19 cellular contexts compared by ENCODE assay signal in the genomic region with DNA sequence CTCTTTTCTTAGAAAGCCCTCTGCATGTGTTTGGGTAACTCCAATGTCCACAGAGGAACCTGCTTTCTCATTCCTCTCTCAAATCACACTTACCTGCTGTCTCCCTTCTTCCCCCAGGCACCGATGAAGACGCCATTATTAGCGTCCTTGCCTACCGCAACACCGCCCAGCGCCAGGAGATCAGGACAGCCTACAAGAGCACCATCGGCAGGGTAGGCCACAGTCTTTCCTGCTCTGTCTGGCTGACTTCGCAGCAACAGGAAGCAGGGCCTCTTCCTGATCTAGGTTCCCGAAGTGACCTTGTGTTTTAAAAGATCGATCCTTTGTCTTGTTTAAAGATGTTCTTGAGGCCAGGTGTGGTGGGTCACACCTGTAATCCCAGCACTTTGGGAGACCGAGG. TPM values are rescaled to one million over a fixed set of nuclear protein-coding genes. Genes with fewer than 3 reads are reported as not detected.
DNase-seq lines count a peak whose midpoint lies in the region; ATAC-seq and TF ChIP-seq lines count a peak whose summit lies in the region.
"Had no signal": no experiment of that assay in that cellular context is flagged by ENCODE, and none has a peak within 500 bp of the region (broad histone marks: within the 10 kb centered on the region; RNA-seq: fewer than 3 reads in every experiment).

No MANE protein-coding gene starts in this region.

- no peak overlapping the region for H3K4me2 ChIP-seq in H9 (ENCODE audit: insufficient read depth, insufficient read length, low read length)

- no peak overlapping the region for H3K23ac ChIP-seq in H9 (ENCODE audit: insufficient read length, low read depth, low read length)

- H4K5ac ChIP-seq in H9 (ENCODE audit: insufficient read length, low read depth, low read length): no peak overlapping the region

- no peaks in the 10 kb centered on the region for H3K79me2 ChIP-seq in H9 (ENCODE audit: insufficient read depth, low read length)

- no peaks in the 10 kb centered on the region for H3K4me1 ChIP-seq in H9 (ENCODE audit: insufficient read depth, low read length)

- H3K4ac ChIP-seq in H9 (ENCODE audit: low read depth, low read length): no peak overlapping the region

- WGBS in H9 (ENCODE audit: extremely low coverage, insufficient read length, low lambda C conversion rate): no CpG with 5 or more reads among the region's 11 CpGs

- H3K4me3 Mint-ChIP-seq in T-helper 2 cell treated with Interferon-gamma antibody and Interleukin-4, amounts not matched to agents 5 μg/mL and 100 μg/mL, for 36 hours: no peak overlapping the region
- H3K4me3 Mint-ChIP-seq in H9: no peak overlapping the region
- H3K4me3 Mint-ChIP-seq in activated T-helper 1 cell treated with anti-CD3 and anti-CD28 coated beads, Interleukin-12 subunit alpha, Interleukin-12 subunit beta, Interleukin-2, Interleukin-4 antibody, amounts not matched to agents 30 ng/mL and 10 ng/mL and 1 ng/mL, durations not matched to agents 14 hours and 24 hours and 36 hours: no peak overlapping the region
- H3K4me3 Mint-ChIP-seq in natural killer cell treated with Interleukin-12 subunit alpha and Interleukin-12 subunit beta and Interleukin-15 and Interleukin-18, amount 100 ng/mL, for 72 hours: peak overlapping the region; percentile 49
- H3K4me3 Mint-ChIP-seq: type B pancreatic cell had no signal

- H3K27me3 ChIP-seq in H9 (ENCODE audit: insufficient read depth, low read length): no peaks in the 10 kb centered on the region; the same call in 1 of the 2 replicates

- no peak overlapping the region for H3K14ac ChIP-seq in H9 (ENCODE audit: insufficient read depth, low read length)

- no peak overlapping the region for H3K27ac ChIP-seq in H9 (ENCODE audit: insufficient read length, low read depth, low read length)
- H3K27ac ChIP-seq: 22Rv1, left ventricle myocardium inferior had no signal

- ATAC-seq in natural killer cell treated with Interleukin-12 subunit alpha and Interleukin-12 subunit beta and Interleukin-15 and Interleukin-18, amount 100 ng/mL, for 72 hours: peak; percentile 48 to 54

- no peak overlapping the region for H3T11ph ChIP-seq in H9 (ENCODE audit: low read length)

- peaks cover 19% of the 10 kb centered on the region for H3K4me1 Mint-ChIP-seq in T-helper 2 cell treated with Interferon-gamma antibody and Interleukin-4, amounts not matched to agents 5 μg/mL and 100 μg/mL, for 36 hours (ENCODE audit: low read depth)
- peaks cover 12 to 18% of the 10 kb centered on the region in 2 experiments for H3K4me1 Mint-ChIP-seq in H9
- H3K4me1 Mint-ChIP-seq in activated T-helper 1 cell treated with anti-CD3 and anti-CD28 coated beads, Interleukin-12 subunit alpha, Interleukin-12 subunit beta, Interleukin-2, Interleukin-4 antibody, amounts not matched to agents 30 ng/mL and 10 ng/mL and 1 ng/mL, durations not matched to agents 14 hours and 24 hours and 36 hours (ENCODE audit: low read depth): peaks cover 28% of the 10 kb centered on the region
- H3K4me1 Mint-ChIP-seq in natural killer cell treated with Interleukin-12 subunit alpha and Interleukin-12 subunit beta and Interleukin-15 and Interleukin-18, amount 100 ng/mL, for 72 hours (ENCODE audit: low read depth in 2 of 2): peaks cover 17% of the 10 kb centered on the region in 2 donors

- no peak overlapping the region for H3K56ac ChIP-seq in H9 (ENCODE audit: insufficient read length, low read depth, low read length)

- intact Hi-C loops in activated T-helper 1 cell treated with anti-CD3 and anti-CD28 coated beads, Interleukin-12 subunit alpha, Interleukin-12 subunit beta, Interleukin-2, Interleukin-4 antibody, amounts not matched to agents 30 ng/mL and 10 ng/mL and 1 ng/mL, durations not matched to agents 14 hours and 24 hours and 36 hours (cut with micrococcal nuclease): no loop called here

- no peak overlapping the region for H2AFZ ChIP-seq in H9 (ENCODE audit: low read length)

- H2BK120ac ChIP-seq in H9 (ENCODE audit: low read depth, low read length, poor library complexity, severe bottlenecking): no peak overlapping the region

- H2AK5ac ChIP-seq in H9 (ENCODE audit: insufficient read length, low read length): no peak overlapping the region

- no peak overlapping the region for H2BK15ac ChIP-seq in H9 (ENCODE audit: low read depth, low read length)

- H3K27me3 Mint-ChIP-seq in T-helper 2 cell treated with Interferon-gamma antibody and Interleukin-4, amounts not matched to agents 5 μg/mL and 100 μg/mL, for 36 hours (ENCODE audit: low read depth): no peaks in the 10 kb centered on the region
- H3K27me3 Mint-ChIP-seq in H9 (ENCODE audit: low read depth): no peaks in the 10 kb centered on the region
- H3K27me3 Mint-ChIP-seq in activated T-helper 1 cell treated with anti-CD3 and anti-CD28 coated beads, Interleukin-12 subunit alpha, Interleukin-12 subunit beta, Interleukin-2, Interleukin-4 antibody, amounts not matched to agents 30 ng/mL and 10 ng/mL and 1 ng/mL, durations not matched to agents 14 hours and 24 hours and 36 hours (ENCODE audit: insufficient read depth): no peaks in the 10 kb centered on the region
- H3K27me3 Mint-ChIP-seq in natural killer cell treated with Interleukin-12 subunit alpha and Interleukin-12 subunit beta and Interleukin-15 and Interleukin-18, amount 100 ng/mL, for 72 hours: no peaks in the 10 kb centered on the region
- H3K27me3 Mint-ChIP-seq: IgD-negative memory B cell, type B pancreatic cell had no signal

- TF ChIP-seq CTCF in H9 (conservative IDR thresholded peaks at IDR 0.05): no peak

- peak overlapping the region; percentile 33 for H3K27ac Mint-ChIP-seq in T-helper 2 cell treated with Interferon-gamma antibody and Interleukin-4, amounts not matched to agents 5 μg/mL and 100 μg/mL, for 36 hours
- peak overlapping the region in 2 of 3 experiments; percentile 15 to 34; a peak in 1 of 7 replicates for H3K27ac Mint-ChIP-seq in H9
- peak overlapping the region; percentile 56 for H3K27ac Mint-ChIP-seq in activated T-helper 1 cell treated with anti-CD3 and anti-CD28 coated beads, Interleukin-12 subunit alpha, Interleukin-12 subunit beta, Interleukin-2, Interleukin-4 antibody, amounts not matched to agents 30 ng/mL and 10 ng/mL and 1 ng/mL, durations not matched to agents 14 hours and 24 hours and 36 hours
- peak overlapping the region; percentile 49 to 73 for H3K27ac Mint-ChIP-seq in natural killer cell treated with Interleukin-12 subunit alpha and Interleukin-12 subunit beta and Interleukin-15 and Interleukin-18, amount 100 ng/mL, for 72 hours
- H3K27ac Mint-ChIP-seq: type B pancreatic cell had no signal

- H3K23me2 ChIP-seq in H9 (ENCODE audit: insufficient read length, low read depth, low read length, poor library complexity, severe bottlenecking): no peaks in the 10 kb centered on the region

- no peaks in the 10 kb centered on the region for H3K79me1 ChIP-seq in H9 (ENCODE audit: insufficient read depth, low read depth, low read length, poor library complexity, severe bottlenecking)

- no peaks in the 10 kb centered on the region for H3K9me3 ChIP-seq in H9 (ENCODE audit: control insufficient read depth, low read depth, low read length)
- H3K9me3 ChIP-seq: left ventricle myocardium inferior had no signal

- H4K91ac ChIP-seq in H9 (ENCODE audit: insufficient read length, low read depth, low read length): no peak overlapping the region

- H4K20me1 ChIP-seq in H9 (ENCODE audit: control insufficient read depth, insufficient read depth, insufficient read length): no peaks in the 10 kb centered on the region

- H2BK20ac ChIP-seq in H9 (ENCODE audit: low read depth, low read length, poor library complexity, severe bottlenecking): no peak overlapping the region

- DNase-seq in T-helper 2 cell treated with Interferon-gamma antibody and Interleukin-4, amounts not matched to agents 5 μg/mL and 100 μg/mL, for 36 hours (ENCODE audit: low spot score): no peak
- no peak for DNase-seq in T-helper 2 cell
- no peak for DNase-seq in H9
- DNase-seq in activated T-helper 1 cell treated with anti-CD3 and anti-CD28 coated beads, Interleukin-12 subunit alpha, Interleukin-12 subunit beta, Interleukin-2, Interleukin-4 antibody, amounts not matched to agents 30 ng/mL and 10 ng/mL and 1 ng/mL, durations not matched to agents 14 hours and 24 hours and 36 hours (ENCODE audit: low spot score): no peak
- DNase-seq in natural killer cell treated with Interleukin-12 subunit alpha and Interleukin-12 subunit beta and Interleukin-15 and Interleukin-18, amount 100 ng/mL, for 72 hours (ENCODE audit: low spot score): no peak
- no peak for DNase-seq in HK-2 (ENCODE audit: unreplicated experiment)
- DNase-seq in EL: no peak
- DNase-seq in mesenteric fat pad (ENCODE audit: low spot score): no peak
- DNase-seq: activated effector memory CD4-positive, alpha-beta T cell treated with Interleukin-2 at 50 U/mL for 16 hours; AML-193; dermis blood vessel endothelial cell; left ventricle myocardium inferior; NCI-H2171 treated with DMSO at 0.1 percent for 48 hours; NCI-H748 treated with DMSO at 0.1 percent for 48 hours; nucleus accumbens; SHP77 had no signal

- H3K9me3 Mint-ChIP-seq in T-helper 2 cell treated with Interferon-gamma antibody and Interleukin-4, amounts not matched to agents 5 μg/mL and 100 μg/mL, for 36 hours: no peaks in the 10 kb centered on the region
- H3K9me3 Mint-ChIP-seq in H9: no peaks in the 10 kb centered on the region
- no peaks in the 10 kb centered on the region for H3K9me3 Mint-ChIP-seq in activated T-helper 1 cell treated with anti-CD3 and anti-CD28 coated beads, Interleukin-12 subunit alpha, Interleukin-12 subunit beta, Interleukin-2, Interleukin-4 antibody, amounts not matched to agents 30 ng/mL and 10 ng/mL and 1 ng/mL, durations not matched to agents 14 hours and 24 hours and 36 hours
- H3K9me3 Mint-ChIP-seq in natural killer cell treated with Interleukin-12 subunit alpha and Interleukin-12 subunit beta and Interleukin-15 and Interleukin-18, amount 100 ng/mL, for 72 hours: no peaks in the 10 kb centered on the region
- H3K9me3 Mint-ChIP-seq: IgD-negative memory B cell, type B pancreatic cell had no signal

- H3K9ac ChIP-seq in H9 (ENCODE audit: extremely low read depth, insufficient read length, low read length): no peak overlapping the region

- H3K36me3 Mint-ChIP-seq in T-helper 2 cell treated with Interferon-gamma antibody and Interleukin-4, amounts not matched to agents 5 μg/mL and 100 μg/mL, for 36 hours (ENCODE audit: low read depth): peaks cover 43% of the 10 kb centered on the region
- H3K36me3 Mint-ChIP-seq in H9 (ENCODE audit: insufficient read depth in 1 of 3, low read depth in 3 of 3): peaks cover 0 to 4% (median 0%) of the 10 kb centered on the region in 3 experiments; a peak in 1 of 7 replicates
- peaks cover 32% of the 10 kb centered on the region for H3K36me3 Mint-ChIP-seq in activated T-helper 1 cell treated with anti-CD3 and anti-CD28 coated beads, Interleukin-12 subunit alpha, Interleukin-12 subunit beta, Interleukin-2, Interleukin-4 antibody, amounts not matched to agents 30 ng/mL and 10 ng/mL and 1 ng/mL, durations not matched to agents 14 hours and 24 hours and 36 hours (ENCODE audit: low read depth)
- no peaks in the 10 kb centered on the region for H3K36me3 Mint-ChIP-seq in natural killer cell treated with Interleukin-12 subunit alpha and Interleukin-12 subunit beta and Interleukin-15 and Interleukin-18, amount 100 ng/mL, for 72 hours

- H3K18ac ChIP-seq in H9 (ENCODE audit: insufficient read length, low read depth, low read length): no peak overlapping the region

- H4K8ac ChIP-seq in H9 (replicated peaks; ENCODE audit: insufficient read length, low read depth, low read length): no peak overlapping the region

- no peak overlapping the region for H2BK5ac ChIP-seq in H9 (ENCODE audit: insufficient read length, low read length)

- no peak overlapping the region for H2BK12ac ChIP-seq in H9 (ENCODE audit: insufficient read length, low read depth, low read length)

RNA-seq across cellular contexts. Expression of gene GMCL1, which starts 25.0 kb away (rescaled TPM):
- total RNA-seq in H9 (2021): 18.6 and 20.6 TPM in 2 replicates
- 25.6 and 32.8 TPM in 2 replicates for total RNA-seq in activated T-helper 1 cell treated with anti-CD3 and anti-CD28 coated beads, Interleukin-12 subunit alpha, Interleukin-12 subunit beta, Interleukin-2, Interleukin-4 antibody, amounts not matched to agents 30 ng/mL and 10 ng/mL and 1 ng/mL, durations not matched to agents 14 hours and 24 hours and 36 hours
- total RNA-seq in natural killer cell treated with Interleukin-12 subunit alpha and Interleukin-12 subunit beta and Interleukin-15 and Interleukin-18, amount 100 ng/mL, for 72 hours: 10 to 100 TPM; 18.6 to 36.7 TPM
- 26.5 TPM for total RNA-seq in mesenteric fat pad
